ENCODE assay signal across 11 cellular contexts in genomic region chr15:39248204-39248603, GRCh38.
A peak's percentile ranks its signal among the peaks of the same experiment; 100 is the strongest.
DNase-seq lines count a peak whose midpoint lies in the region; ATAC-seq and TF ChIP-seq lines count a peak whose summit lies in the region.
"Had no signal": no experiment of that assay in that cellular context is flagged by ENCODE, and none has a peak within 500 bp of the region (broad histone marks: within the 10 kb centered on the region; RNA-seq: fewer than 3 reads in every experiment).

No MANE protein-coding gene starts in this region.

- H3K9me3 ChIP-seq in right cardiac atrium (ENCODE audit: control insufficient read depth, low read length): no peaks in the 10 kb centered on the region

- in situ Hi-C loops in astrocyte of the cerebellum (cut with HindIII; ENCODE audit: low sequenced_read_pairs): no loop called here

- no peak for TF ChIP-seq CTCF in astrocyte of the cerebellum (IDR thresholded peaks at IDR 0.05; ENCODE audit: low read depth, low read length, missing control alignments)

- peak; percentile 47 for DNase-seq in A172 (ENCODE audit: low spot score)
- DNase-seq in H4 (ENCODE audit: low spot score): peak; percentile 75
- peak; percentile 49 for DNase-seq in astrocyte of the cerebellum (ENCODE audit: low read depth)
- peak; percentile 35 to 41 (median 40) for DNase-seq in right cardiac atrium
- DNase-seq in NCI-H1930 (lab: John Stamatoyannopoulos, UW): no peak
- no peak for DNase-seq in NCI-H446 treated with DMSO at 0.1 percent for 48 hours (lab: John Stamatoyannopoulos, UW)
- DNase-seq in NK-92 (lab: John Stamatoyannopoulos, UW; ENCODE audit: unreplicated experiment): no peak
- DNase-seq: ACHN; kidney; stimulated activated CD4-positive, alpha-beta T cell treated with anti-CD3 and anti-CD28 coated beads, Interleukin-2, amount 100 ng/mL, for 48 hours had no signal

- peaks cover 1% of the 10 kb centered on the region for H3K4me1 ChIP-seq in right cardiac atrium (ENCODE audit: control insufficient read depth, insufficient read depth, low read length)

- ATAC-seq in right cardiac atrium (peak; percentile 31 to 46), HG02571 (IDR thresholded peaks at IDR 0.05; ENCODE audit: unreplicated experiment) (no peak)

- H3K27me3 ChIP-seq in right cardiac atrium (ENCODE audit: control insufficient read depth, insufficient read depth): no peaks in the 10 kb centered on the region

- no peak overlapping the region for H3K27ac ChIP-seq in right cardiac atrium (ENCODE audit: low read length)

- H3K4me3 ChIP-seq in astrocyte of the cerebellum (ENCODE audit: low read depth, low read length) (no peak overlapping the region), right cardiac atrium (ENCODE audit: low read length) (no peak overlapping the region)

- intact Hi-C loops in right cardiac atrium (cut with DNase I): no loop called here

- 58% methylated on average over 4 of the region's 4 CpGs for WGBS in right cardiac atrium

Comparison
In these comparisons a context has a peak if more than half of its experiments do, and no peak if none do; other contexts are left out.
1. DNase-seq: peak in A172 (single experiment), H4 (single experiment), astrocyte of the cerebellum (single experiment) and right cardiac atrium (3 of 3); none in NCI-H1930 (0 of 2), NCI-H446 treated with DMSO at 0.1 percent for 48 hours (single experiment) and NK-92 (single experiment).